27 cellular contexts compared by ENCODE assay signal in the genomic region with DNA sequence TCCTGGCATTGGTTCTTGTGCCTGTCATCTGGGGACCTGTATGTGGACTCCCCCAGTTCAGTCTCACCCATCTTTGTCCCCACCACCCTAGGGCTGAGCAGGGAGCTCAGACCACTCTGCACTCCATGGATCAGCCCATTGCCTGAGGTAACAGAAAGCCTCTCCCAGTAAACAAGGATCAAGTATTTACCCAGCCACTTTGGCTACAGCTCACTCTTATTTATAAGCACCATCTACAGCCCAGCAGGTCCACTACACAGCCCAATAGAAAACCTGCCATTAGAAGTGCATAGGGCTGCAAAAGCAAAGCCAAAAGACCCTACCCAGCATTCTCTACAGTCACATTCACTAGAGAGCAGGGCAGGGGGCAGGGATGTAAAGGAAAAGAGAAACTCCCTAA.
"Had no signal": no experiment of that assay in that cellular context is flagged by ENCODE, and none has a peak within 500 bp of the region (broad histone marks: within the 10 kb centered on the region; RNA-seq: fewer than 3 reads in every experiment).

No MANE protein-coding gene starts in this region.

- H3K27ac Mint-ChIP-seq: immature natural killer cell; memory B cell; naive B cell; natural killer cell; nephron progenitor cell; progenitor cell of endocrine pancreas; stimulated activated naive B cell treated with anti-CD40 and anti-IgM and Interleukin-4, amounts not matched to agents 10 μg/mL and 1 μg/mL and 100 μg/mL, for 72 hours had no signal

- H3K4me3 ChIP-seq: left ventricle myocardium inferior, ovary, skin epidermis, stomach, suprapubic skin, thoracic aorta, tibial artery, uterus had no signal

- H3K27me3 ChIP-seq: ovary, stomach, suprapubic skin, tibial artery, uterus had no signal

- H3K4me1 ChIP-seq: left ventricle myocardium inferior, stomach, suprapubic skin, tibial artery, uterus had no signal

- H3K27ac ChIP-seq: left ventricle myocardium inferior, ovary, skin epidermis, stomach, suprapubic skin, thoracic aorta, tibial artery, uterus had no signal

- DNase-seq: hypothalamus; immature natural killer cell; kidney; left colon; left ventricle myocardium inferior; naive B cell; natural killer cell; nephron progenitor cell; ovary; retina; right cardiac atrium; stimulated activated CD4-positive, alpha-beta T cell treated with anti-CD3 and anti-CD28 coated beads, Interleukin-12 subunit alpha, Interleukin-12 subunit beta, amount 100 ng/mL, for 4 hours; stimulated activated CD4-positive, alpha-beta T cell treated with anti-CD3 and anti-CD28 coated beads, Interleukin-15, amount 100 ng/mL, for 24 hours; stimulated activated CD4-positive, alpha-beta T cell treated with anti-CD3 and anti-CD28 coated beads, Interleukin-2, amount 100 ng/mL, for 24 hours; stimulated activated CD4-positive, alpha-beta T cell treated with anti-CD3 and anti-CD28 coated beads, Interleukin-4, amount 100 ng/mL, for 1 hour; stimulated activated naive B cell treated with anti-CD40 and anti-IgM and Interleukin-4, amounts not matched to agents 10 μg/mL and 1 μg/mL and 100 μg/mL, for 72 hours; stimulated activated naive CD8-positive, alpha-beta T cell treated with anti-CD3 and anti-CD28 coated beads, Interleukin-15, Interleukin-2, amounts not matched to agents 100 U/mL and 50 U/mL, for 24 hours; stomach; tibial artery; trophoblast cell; uterus had no signal

- H3K4me1 Mint-ChIP-seq: immature natural killer cell; memory B cell; naive B cell; natural killer cell; nephron progenitor cell; stimulated activated naive B cell treated with anti-CD40 and anti-IgM and Interleukin-4, amounts not matched to agents 10 μg/mL and 1 μg/mL and 100 μg/mL, for 72 hours had no signal

- ATAC-seq: left colon; natural killer cell; right cardiac atrium; sciatic nerve; stimulated activated naive B cell treated with anti-CD40 and anti-IgM and Interleukin-4, amounts not matched to agents 10 μg/mL and 1 μg/mL and 100 μg/mL, for 72 hours; stimulated activated naive CD8-positive, alpha-beta T cell treated with anti-CD3 and anti-CD28 coated beads, Interleukin-15, Interleukin-2, amounts not matched to agents 100 U/mL and 50 U/mL, for 24 hours had no signal

- H3K36me3 ChIP-seq: left ventricle myocardium inferior, ovary, stomach, suprapubic skin, thoracic aorta, tibial artery, uterus had no signal

- H3K27me3 Mint-ChIP-seq: memory B cell; naive B cell; progenitor cell of endocrine pancreas; stimulated activated naive B cell treated with anti-CD40 and anti-IgM and Interleukin-4, amounts not matched to agents 10 μg/mL and 1 μg/mL and 100 μg/mL, for 72 hours had no signal

- H3K4me3 Mint-ChIP-seq: immature natural killer cell; memory B cell; naive B cell; natural killer cell; nephron progenitor cell; stimulated activated naive B cell treated with anti-CD40 and anti-IgM and Interleukin-4, amounts not matched to agents 10 μg/mL and 1 μg/mL and 100 μg/mL, for 72 hours had no signal

- H3K9me3 ChIP-seq: ovary, suprapubic skin, thoracic aorta, uterus had no signal

- H3K36me3 Mint-ChIP-seq: immature natural killer cell; memory B cell; naive B cell; natural killer cell; stimulated activated naive B cell treated with anti-CD40 and anti-IgM and Interleukin-4, amounts not matched to agents 10 μg/mL and 1 μg/mL and 100 μg/mL, for 72 hours had no signal
